3 cellular contexts compared by ENCODE assay signal in the genomic region with DNA sequence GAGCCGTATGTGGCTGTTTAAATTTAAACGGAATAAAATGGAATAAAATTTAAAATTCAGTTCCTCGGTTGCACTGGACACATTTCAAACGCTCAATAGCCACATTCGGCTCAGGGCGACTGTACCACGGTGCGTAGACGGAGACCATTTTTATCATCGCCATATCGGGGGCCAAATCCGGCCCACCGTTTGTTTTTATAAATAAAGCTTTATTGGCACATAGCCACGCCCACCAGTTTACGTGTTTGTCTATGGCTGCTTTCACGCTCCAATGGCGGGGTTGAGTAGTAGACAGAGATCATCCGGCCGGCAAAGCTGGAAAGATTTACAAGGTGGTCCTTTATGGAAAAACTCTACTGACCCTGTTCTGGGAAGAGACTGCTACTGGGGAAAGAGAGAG.
TF ChIP-seq lines count a peak whose summit lies in the region.

No MANE protein-coding gene starts in this region.

TF ChIP-seq in HepG2, 621 proteins besides CTCF, POLR2A, EP300 and RAD21:
- TF ChIP-seq ZNF180 (CRISPR knock-in tag; IDR thresholded peaks at IDR 0.05; ENCODE audit: borderline replicate concordance, low read depth) (no peak), TCF7 (IDR thresholded peaks at IDR 0.05; ENCODE audit: low read depth) (no peak), SIN3A (IDR thresholded peaks at IDR 0.05; ENCODE audit: borderline replicate concordance, low read depth, low read length) (no peak), ZSCAN21 (CRISPR knock-in tag; IDR thresholded peaks at IDR 0.05; ENCODE audit: borderline replicate concordance) (no peak)
- TF ChIP-seq, protein P1, sequence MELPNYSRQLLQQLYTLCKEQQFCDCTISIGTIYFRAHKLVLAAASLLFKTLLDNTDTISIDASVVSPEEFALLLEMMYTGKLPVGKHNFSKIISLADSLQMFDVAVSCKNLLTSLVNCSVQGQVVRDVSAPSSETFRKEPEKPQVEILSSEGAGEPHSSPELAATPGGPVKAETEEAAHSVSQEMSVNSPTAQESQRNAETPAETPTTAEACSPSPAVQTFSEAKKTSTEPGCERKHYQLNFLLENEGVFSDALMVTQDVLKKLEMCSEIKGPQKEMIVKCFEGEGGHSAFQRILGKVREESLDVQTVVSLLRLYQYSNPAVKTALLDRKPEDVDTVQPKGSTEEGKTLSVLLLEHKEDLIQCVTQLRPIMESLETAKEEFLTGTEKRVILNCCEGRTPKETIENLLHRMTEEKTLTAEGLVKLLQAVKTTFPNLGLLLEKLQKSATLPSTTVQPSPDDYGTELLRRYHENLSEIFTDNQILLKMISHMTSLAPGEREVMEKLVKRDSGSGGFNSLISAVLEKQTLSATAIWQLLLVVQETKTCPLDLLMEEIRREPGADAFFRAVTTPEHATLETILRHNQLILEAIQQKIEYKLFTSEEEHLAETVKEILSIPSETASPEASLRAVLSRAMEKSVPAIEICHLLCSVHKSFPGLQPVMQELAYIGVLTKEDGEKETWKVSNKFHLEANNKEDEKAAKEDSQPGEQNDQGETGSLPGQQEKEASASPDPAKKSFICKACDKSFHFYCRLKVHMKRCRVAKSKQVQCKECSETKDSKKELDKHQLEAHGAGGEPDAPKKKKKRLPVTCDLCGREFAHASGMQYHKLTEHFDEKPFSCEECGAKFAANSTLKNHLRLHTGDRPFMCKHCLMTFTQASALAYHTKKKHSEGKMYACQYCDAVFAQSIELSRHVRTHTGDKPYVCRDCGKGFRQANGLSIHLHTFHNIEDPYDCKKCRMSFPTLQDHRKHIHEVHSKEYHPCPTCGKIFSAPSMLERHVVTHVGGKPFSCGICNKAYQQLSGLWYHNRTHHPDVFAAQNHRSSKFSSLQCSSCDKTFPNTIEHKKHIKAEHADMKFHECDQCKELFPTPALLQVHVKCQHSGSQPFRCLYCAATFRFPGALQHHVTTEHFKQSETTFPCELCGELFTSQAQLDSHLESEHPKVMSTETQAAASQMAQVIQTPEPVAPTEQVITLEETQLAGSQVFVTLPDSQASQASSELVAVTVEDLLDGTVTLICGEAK (IDR thresholded peaks at IDR 0.05): peak; percentile 58; the same call in 1 of the 2 replicates
- TF ChIP-seq, protein P1 (CRISPR knock-in tag; IDR thresholded peaks at IDR 0.05): peak; percentile 98

TF ChIP-seq in H1, 55 proteins besides CTCF, POLR2A, EP300 and RAD21:
- TF ChIP-seq RXRA (IDR thresholded peaks at IDR 0.05; ENCODE audit: insufficient read depth, low read depth, low read length) (no peak), TAF1 (IDR thresholded peaks at IDR 0.05; ENCODE audit: low read depth, low read length) (no peak), KDM4A (IDR thresholded peaks at IDR 0.05; ENCODE audit: low read depth, low read length, severe bottlenecking) (no peak), GABPA (IDR thresholded peaks at IDR 0.05; ENCODE audit: borderline replicate concordance, insufficient read depth, low read length) (no peak), CBX5 (IDR thresholded peaks at IDR 0.05; ENCODE audit: low read depth, low read length) (no peak), SP1 (IDR thresholded peaks at IDR 0.05; ENCODE audit: low read depth, low read length) (0 out of 2 replicates have a peak, but pooled peaks have one; percentile 23)
- TF ChIP-seq, protein P2, sequence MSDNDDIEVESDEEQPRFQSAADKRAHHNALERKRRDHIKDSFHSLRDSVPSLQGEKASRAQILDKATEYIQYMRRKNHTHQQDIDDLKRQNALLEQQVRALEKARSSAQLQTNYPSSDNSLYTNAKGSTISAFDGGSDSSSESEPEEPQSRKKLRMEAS (IDR thresholded peaks at IDR 0.05): no peak
TF ChIP-seq in H1: peak in this region for 1.

TF ChIP-seq in neural cell, 6 proteins besides CTCF, POLR2A, EP300 and RAD21:
- TF ChIP-seq, protein P3, sequence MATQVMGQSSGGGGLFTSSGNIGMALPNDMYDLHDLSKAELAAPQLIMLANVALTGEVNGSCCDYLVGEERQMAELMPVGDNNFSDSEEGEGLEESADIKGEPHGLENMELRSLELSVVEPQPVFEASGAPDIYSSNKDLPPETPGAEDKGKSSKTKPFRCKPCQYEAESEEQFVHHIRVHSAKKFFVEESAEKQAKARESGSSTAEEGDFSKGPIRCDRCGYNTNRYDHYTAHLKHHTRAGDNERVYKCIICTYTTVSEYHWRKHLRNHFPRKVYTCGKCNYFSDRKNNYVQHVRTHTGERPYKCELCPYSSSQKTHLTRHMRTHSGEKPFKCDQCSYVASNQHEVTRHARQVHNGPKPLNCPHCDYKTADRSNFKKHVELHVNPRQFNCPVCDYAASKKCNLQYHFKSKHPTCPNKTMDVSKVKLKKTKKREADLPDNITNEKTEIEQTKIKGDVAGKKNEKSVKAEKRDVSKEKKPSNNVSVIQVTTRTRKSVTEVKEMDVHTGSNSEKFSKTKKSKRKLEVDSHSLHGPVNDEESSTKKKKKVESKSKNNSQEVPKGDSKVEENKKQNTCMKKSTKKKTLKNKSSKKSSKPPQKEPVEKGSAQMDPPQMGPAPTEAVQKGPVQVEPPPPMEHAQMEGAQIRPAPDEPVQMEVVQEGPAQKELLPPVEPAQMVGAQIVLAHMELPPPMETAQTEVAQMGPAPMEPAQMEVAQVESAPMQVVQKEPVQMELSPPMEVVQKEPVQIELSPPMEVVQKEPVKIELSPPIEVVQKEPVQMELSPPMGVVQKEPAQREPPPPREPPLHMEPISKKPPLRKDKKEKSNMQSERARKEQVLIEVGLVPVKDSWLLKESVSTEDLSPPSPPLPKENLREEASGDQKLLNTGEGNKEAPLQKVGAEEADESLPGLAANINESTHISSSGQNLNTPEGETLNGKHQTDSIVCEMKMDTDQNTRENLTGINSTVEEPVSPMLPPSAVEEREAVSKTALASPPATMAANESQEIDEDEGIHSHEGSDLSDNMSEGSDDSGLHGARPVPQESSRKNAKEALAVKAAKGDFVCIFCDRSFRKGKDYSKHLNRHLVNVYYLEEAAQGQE (IDR thresholded peaks at IDR 0.05; ENCODE audit: borderline replicate concordance): no peak
- TF ChIP-seq TAF1 (IDR thresholded peaks at IDR 0.05; ENCODE audit: low read depth): no peak
- no peak for TF ChIP-seq SMC3 (conservative IDR thresholded peaks at IDR 0.05; ENCODE audit: poor library complexity)
- no peak for TF ChIP-seq EZH2 (IDR thresholded peaks at IDR 0.05; ENCODE audit: borderline replicate concordance, insufficient read depth, low read length, poor library complexity, severe bottlenecking)
- no peak for TF ChIP-seq MXI1 (conservative IDR thresholded peaks at IDR 0.05; ENCODE audit: poor library complexity, severe bottlenecking)
- TF ChIP-seq POLR2AphosphoS5 (IDR thresholded peaks at IDR 0.05): no peak
